9 cellular contexts compared by ENCODE assay signal in the genomic region with DNA sequence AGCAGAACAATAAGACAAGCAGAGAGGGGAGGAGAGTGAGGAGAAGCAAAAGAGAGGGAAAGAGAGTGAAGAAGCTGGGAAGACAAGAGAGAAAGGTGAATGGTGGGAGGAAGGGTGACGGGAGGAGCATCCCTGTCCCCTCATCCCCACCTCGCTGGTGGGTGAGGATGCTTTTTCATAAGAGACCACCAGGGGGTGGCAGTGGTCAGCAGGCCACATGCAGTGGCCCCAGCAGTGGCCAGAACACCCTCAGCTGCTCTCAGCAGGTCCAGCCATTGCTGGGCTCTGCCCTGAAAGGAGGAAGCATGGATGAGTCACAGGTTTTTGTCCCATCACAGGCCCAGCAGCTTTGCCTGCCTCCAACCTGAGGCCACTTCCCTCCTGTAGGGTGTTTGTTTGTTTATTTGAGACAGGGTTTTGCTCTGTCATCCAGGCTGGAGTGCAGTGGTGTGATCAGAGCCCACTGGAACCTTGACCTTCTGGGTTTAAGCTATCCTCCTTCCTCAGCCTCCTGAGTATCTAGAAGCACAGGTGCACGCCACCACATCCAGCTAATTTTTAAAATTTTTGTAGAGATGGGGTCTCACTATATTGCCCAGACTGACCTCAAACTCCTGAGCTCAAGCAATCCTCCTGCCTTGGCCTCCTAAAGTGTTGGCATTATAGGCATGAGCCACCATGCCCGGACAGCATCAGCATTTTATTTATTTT. TPM values are rescaled to one million over a fixed set of nuclear protein-coding genes. Genes with fewer than 3 reads are reported as not detected.
DNase-seq lines count a peak whose midpoint lies in the region; ATAC-seq and TF ChIP-seq lines count a peak whose summit lies in the region.
"Had no signal": no experiment of that assay in that cellular context is flagged by ENCODE, and none has a peak within 500 bp of the region (broad histone marks: within the 10 kb centered on the region; RNA-seq: fewer than 3 reads in every experiment).

No MANE protein-coding gene starts in this region.

- H4K20me1 ChIP-seq in BLaER1 treated with 17β-estradiol and CSF1 and Interleukin-3, amounts not matched to agents 10 nM and 100 nM: no peaks in the 10 kb centered on the region
- no peaks in the 10 kb centered on the region for H4K20me1 ChIP-seq in GM23338 (replicated peaks; ENCODE audit: insufficient read depth)

- peaks cover 6% of the 10 kb centered on the region; the same call in 2 of the 3 replicates for H3K4me1 Mint-ChIP-seq in GM23338

- peak overlapping the region in 7 of 11 experiments; percentile 20 to 78 (median 60); a peak in 11 of 22 replicates for H3K27ac ChIP-seq in BLaER1 treated with 17β-estradiol and CSF1 and Interleukin-3, amounts not matched to agents 10 nM and 100 nM
- H3K27ac ChIP-seq in GM23338 (ENCODE audit: low read depth): no peak overlapping the region
- H3K27ac ChIP-seq in neutrophil: peak overlapping the region; percentile 95

- no peaks in the 10 kb centered on the region for H3F3A ChIP-seq in GM23338 (replicated peaks; ENCODE audit: low read depth)

- peak overlapping the region; percentile 72; the same call in 1 of the 2 replicates for H2AFZ ChIP-seq in GM23338

- peaks cover 3 to 82% (median 33%) of the 10 kb centered on the region in 10 experiments; a peak in 18 of 20 replicates for H3K4me1 ChIP-seq in BLaER1 treated with 17β-estradiol and CSF1 and Interleukin-3, amounts not matched to agents 10 nM and 100 nM
- H3K4me1 ChIP-seq in GM23338 (ENCODE audit: insufficient read depth): no peaks in the 10 kb centered on the region
- peaks cover 33 to 39% of the 10 kb centered on the region in 2 experiments for H3K4me1 ChIP-seq in neutrophil (ENCODE audit: control insufficient read depth in 1 of 2, insufficient read depth in 1 of 2, low read depth in 1 of 2, low read length in 1 of 2)

- DNase-seq in GM23338 (ENCODE audit: low spot score) (peak; percentile 81), NOMO-1 treated with DMSO at 0.1 percent for 48 hours (lab: John Stamatoyannopoulos, UW; ENCODE audit: unreplicated experiment) (peak; percentile 87), fibroblast of villous mesenchyme (ENCODE audit: low read depth) (peak; percentile 88)
- DNase-seq in activated T-cell treated with anti-CD3 and anti-CD28 coated beads, Interleukin-2, amount 50 U/mL, for 48 hours: peak; percentile 68 to 70

- peaks cover 18% of the 10 kb centered on the region for H3K9me3 Mint-ChIP-seq in GM23338

- H3K9me2 ChIP-seq in GM23338 (ENCODE audit: insufficient read depth): no peaks in the 10 kb centered on the region

- peaks cover 18% of the 10 kb centered on the region for H3K27me3 Mint-ChIP-seq in GM23338 (ENCODE audit: insufficient read depth, low read depth, poor library complexity)

- H3K27ac Mint-ChIP-seq in GM23338: no peak overlapping the region

- ATAC-seq in GM23338 (peak; percentile 82), HG02981 (IDR thresholded peaks at IDR 0.05; ENCODE audit: unreplicated experiment) (no peak), HG03469 (IDR thresholded peaks at IDR 0.05; ENCODE audit: unreplicated experiment) (no peak)

- H3K9ac ChIP-seq in BLaER1 treated with 17β-estradiol and CSF1 and Interleukin-3, amounts not matched to agents 10 nM and 100 nM: peak overlapping the region in 4 of 11 experiments; percentile 8 to 47 (median 31); a peak in 3 of 22 replicates

- H3K4me3 Mint-ChIP-seq in GM23338: no peak overlapping the region

- H3K9me3 ChIP-seq in BLaER1 treated with 17β-estradiol and CSF1 and Interleukin-3, amounts not matched to agents 10 nM and 100 nM (replicated peaks in 1 of 11): peaks cover 4 to 10% (median 8%) of the 10 kb centered on the region in 11 experiments; a peak in 18 of 22 replicates
- H3K9me3 ChIP-seq in neutrophil: no peaks in the 10 kb centered on the region

- H3K4me2 ChIP-seq in BLaER1 treated with 17β-estradiol and CSF1 and Interleukin-3, amounts not matched to agents 10 nM and 100 nM: peak overlapping the region in 6 of 11 experiments; percentile 29 to 75 (median 38); a peak in 9 of 22 replicates
- no peak overlapping the region for H3K4me2 ChIP-seq in GM23338

- no peaks in the 10 kb centered on the region for H3K79me2 ChIP-seq in GM23338 (replicated peaks; ENCODE audit: insufficient read depth)

- H3K36me3 ChIP-seq in BLaER1 treated with 17β-estradiol and CSF1 and Interleukin-3, amounts not matched to agents 10 nM and 100 nM: peaks cover 0 to 76% (median 0%) of the 10 kb centered on the region in 11 experiments; a peak in 5 of 22 replicates
- H3K36me3 ChIP-seq in GM23338 (ENCODE audit: insufficient read depth): peaks cover 8% of the 10 kb centered on the region; the same call in 1 of the 2 replicates
- H3K36me3 ChIP-seq in neutrophil: no peaks in the 10 kb centered on the region

- TF ChIP-seq CTCF in GM23338 (conservative IDR thresholded peaks at IDR 0.05; ENCODE audit: low read depth in 2 of 2) (peak; percentile 76 to 88), fibroblast of villous mesenchyme (IDR thresholded peaks at IDR 0.05; ENCODE audit: insufficient read depth, low read depth, low read length) (peak; percentile 80), neutrophil (IDR thresholded peaks at IDR 0.05) (peak; percentile 90)

- H3K27me3 ChIP-seq in BLaER1 treated with 17β-estradiol and CSF1 and Interleukin-3, amounts not matched to agents 10 nM and 100 nM: no peaks in the 10 kb centered on the region
- no peaks in the 10 kb centered on the region for H3K27me3 ChIP-seq in GM23338 (ENCODE audit: insufficient read depth)
- no peaks in the 10 kb centered on the region for H3K27me3 ChIP-seq in neutrophil

- peaks cover 12% of the 10 kb centered on the region for H3K36me3 Mint-ChIP-seq in GM23338 (ENCODE audit: low read depth)

- no peak overlapping the region for H3K4me3 ChIP-seq in BLaER1 treated with 17β-estradiol and CSF1 and Interleukin-3, amounts not matched to agents 10 nM and 100 nM
- H3K4me3 ChIP-seq in GM23338 (no peak overlapping the region), fibroblast of villous mesenchyme (ENCODE audit: low read depth, low read length) (no peak overlapping the region), neutrophil (ENCODE audit: low read depth in 1 of 2, low read length in 1 of 2) (peak overlapping the region in 1 of 2 experiments; percentile 39)
- H3K4me3 ChIP-seq: skin epidermis had no signal

TF ChIP-seq in GM23338, 12 proteins besides CTCF, POLR2A, EP300 and RAD21 (continues in another document):
- TF ChIP-seq EZH2phosphoT487 (IDR thresholded peaks at IDR 0.05; ENCODE audit: unreplicated experiment): no peak

RNA-seq across cellular contexts. Expression of a gene that starts 23.9 kb away (rescaled TPM):
- 0.14 and 0.35 TPM in 2 replicates for total RNA-seq in GM23338 (2014; rRNA removed; shearing (Covaris generic))
- 0.13 and 0.16 TPM in 2 replicates for polyA plus RNA-seq in GM23338 (2016; fragmentation: Nextera tagmentation; extraction: Ambion mirVana)
- total RNA-seq in fibroblast of villous mesenchyme: not detected in 2 replicates

RNA-seq across cellular contexts. Expression of a gene that starts 43.4 kb away (rescaled TPM):
- total RNA-seq in GM23338 (2014; rRNA removed; shearing (Covaris generic)): 261 and 271 TPM in 2 replicates
- 108 and 109 TPM in 2 replicates for polyA plus RNA-seq in GM23338 (2016; fragmentation: Nextera tagmentation; extraction: Ambion mirVana)
- total RNA-seq in fibroblast of villous mesenchyme: 224 and 228 TPM in 2 replicates
